In the genomic region with DNA sequence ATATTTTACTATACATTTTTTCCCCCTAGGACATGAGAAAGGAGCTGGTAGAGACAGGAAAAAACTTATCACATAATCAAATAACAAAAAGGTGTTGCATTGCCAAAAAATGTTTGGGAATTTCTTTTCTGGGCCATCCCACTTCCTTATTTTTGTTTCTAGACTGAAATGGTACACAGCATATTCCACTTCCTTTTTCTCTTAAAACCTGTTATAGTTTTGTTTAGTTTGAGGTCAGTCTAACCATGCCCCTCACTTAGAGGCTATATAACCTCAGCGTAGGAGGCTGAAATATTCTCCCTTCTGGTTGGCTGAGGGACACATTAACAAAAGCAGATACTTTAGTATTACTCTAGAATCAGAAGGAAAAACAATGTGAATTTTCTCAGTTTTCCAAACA, we compare ENCODE assay signal across 19 cellular contexts.
DNase-seq lines count a peak whose midpoint lies in the region; ATAC-seq and TF ChIP-seq lines count a peak whose summit lies in the region.
"Had no signal": no experiment of that assay in that cellular context is flagged by ENCODE, and none has a peak within 500 bp of the region (broad histone marks: within the 10 kb centered on the region; RNA-seq: fewer than 3 reads in every experiment).

No MANE protein-coding gene starts in this region.

- no peaks in the 10 kb centered on the region for H3K36me3 Mint-ChIP-seq in natural killer cell
- H3K36me3 Mint-ChIP-seq: IgD-negative memory B cell; natural killer cell treated with Interleukin-12 subunit alpha and Interleukin-12 subunit beta and Interleukin-15 and Interleukin-18, amount 100 ng/mL, for 72 hours had no signal

- peak; percentile 50 to 53 for DNase-seq in Kasumi-1 (lab: John Stamatoyannopoulos, UW)
- DNase-seq in RWPE1 (ENCODE audit: low spot score), result no peak
- no peak for DNase-seq in NCI-H446 treated with DMSO at 0.1 percent for 48 hours (lab: John Stamatoyannopoulos, UW)
- DNase-seq in natural killer cell, result no peak
- DNase-seq: DMS79 treated with DMSO at 0.1 percent for 48 hours; effector CD8-positive, alpha-beta T cell; lower lobe of right lung; NCI-H1417 treated with DMSO at 0.1 percent for 48 hours; NCI-H345; PC-9; stimulated activated CD4-positive, alpha-beta T cell treated with anti-CD3 and anti-CD28 coated beads, Interleukin-1b, Interleukin-23, amount 100 ng/mL, for 48 hours had no signal

- ATAC-seq in GM18909 (IDR thresholded peaks at IDR 0.05; ENCODE audit: poor library complexity, unreplicated experiment) (peak; percentile 74), HG02852 (IDR thresholded peaks at IDR 0.05; ENCODE audit: unreplicated experiment) (peak; percentile 74), GM18873 (IDR thresholded peaks at IDR 0.05; ENCODE audit: low FRiP score, unreplicated experiment) (no peak), natural killer cell (no peak)
- ATAC-seq: activated CD4-positive, CD25-positive, alpha-beta regulatory T cell treated with anti-CD3 and anti-CD28 coated beads, Interleukin-2, amount 50 U/mL, for 24 hours; lower lobe of right lung; natural killer cell treated with Interleukin-12 subunit alpha and Interleukin-12 subunit beta and Interleukin-15 and Interleukin-18, amount 100 ng/mL, for 72 hours had no signal

- no peak overlapping the region for H3K27ac Mint-ChIP-seq in natural killer cell
- H3K27ac Mint-ChIP-seq: activated naive CD8-positive, alpha-beta T cell; IgD-negative memory B cell; natural killer cell treated with Interleukin-12 subunit alpha and Interleukin-12 subunit beta and Interleukin-15 and Interleukin-18, amount 100 ng/mL, for 72 hours had no signal

- TF ChIP-seq CTCF in RWPE1 (conservative IDR thresholded peaks at IDR 0.05; ENCODE audit: low read depth) (no peak), natural killer cell (IDR thresholded peaks at IDR 0.05) (no peak)

- no peaks in the 10 kb centered on the region for H3K4me1 Mint-ChIP-seq in natural killer cell
- H3K4me1 Mint-ChIP-seq: IgD-negative memory B cell had no signal

- no peak overlapping the region for H3K27ac ChIP-seq in RWPE1
- H3K27ac ChIP-seq: BLaER1 treated with 17β-estradiol and CSF1 and Interleukin-3, amounts not matched to agents 10 nM and 100 nM; lower lobe of right lung; PC-9 had no signal

- peaks cover 5 to 6% of the 10 kb centered on the region in 2 donors for H3K9me3 Mint-ChIP-seq in natural killer cell

- H3K4me3 Mint-ChIP-seq in natural killer cell, result no peak overlapping the region
- H3K4me3 Mint-ChIP-seq: activated naive CD8-positive, alpha-beta T cell; IgD-negative memory B cell; natural killer cell treated with Interleukin-12 subunit alpha and Interleukin-12 subunit beta and Interleukin-15 and Interleukin-18, amount 100 ng/mL, for 72 hours had no signal

- H3K27me3 Mint-ChIP-seq in natural killer cell (ENCODE audit: low read depth in 2 of 2), result no peaks in the 10 kb centered on the region
- H3K27me3 Mint-ChIP-seq: activated naive CD8-positive, alpha-beta T cell; IgD-negative memory B cell; natural killer cell treated with Interleukin-12 subunit alpha and Interleukin-12 subunit beta and Interleukin-15 and Interleukin-18, amount 100 ng/mL, for 72 hours had no signal

- CTCF ChIA-PET in RWPE1 (lab: Yijun Ruan, JAX), result no interaction called here

- POLR2A ChIA-PET in RWPE1 (lab: Yijun Ruan, JAX; ENCODE audit: low non-redundant PET), result no interaction called here

- intact Hi-C loops in natural killer cell (cut with micrococcal nuclease), result no loop called here

Comparison
In these comparisons a context has a peak if more than half of its experiments do, and no peak if none do; other contexts are left out.
1. ATAC-seq: peak in GM18909 (single experiment) and HG02852 (single experiment); none in GM18873 (single experiment) and natural killer cell (0 of 3).
2. DNase-seq: peak in Kasumi-1 (2 of 2); none in RWPE1 (single experiment), NCI-H446 treated with DMSO at 0.1 percent for 48 hours (single experiment) and natural killer cell (single experiment).